In the genomic region with DNA sequence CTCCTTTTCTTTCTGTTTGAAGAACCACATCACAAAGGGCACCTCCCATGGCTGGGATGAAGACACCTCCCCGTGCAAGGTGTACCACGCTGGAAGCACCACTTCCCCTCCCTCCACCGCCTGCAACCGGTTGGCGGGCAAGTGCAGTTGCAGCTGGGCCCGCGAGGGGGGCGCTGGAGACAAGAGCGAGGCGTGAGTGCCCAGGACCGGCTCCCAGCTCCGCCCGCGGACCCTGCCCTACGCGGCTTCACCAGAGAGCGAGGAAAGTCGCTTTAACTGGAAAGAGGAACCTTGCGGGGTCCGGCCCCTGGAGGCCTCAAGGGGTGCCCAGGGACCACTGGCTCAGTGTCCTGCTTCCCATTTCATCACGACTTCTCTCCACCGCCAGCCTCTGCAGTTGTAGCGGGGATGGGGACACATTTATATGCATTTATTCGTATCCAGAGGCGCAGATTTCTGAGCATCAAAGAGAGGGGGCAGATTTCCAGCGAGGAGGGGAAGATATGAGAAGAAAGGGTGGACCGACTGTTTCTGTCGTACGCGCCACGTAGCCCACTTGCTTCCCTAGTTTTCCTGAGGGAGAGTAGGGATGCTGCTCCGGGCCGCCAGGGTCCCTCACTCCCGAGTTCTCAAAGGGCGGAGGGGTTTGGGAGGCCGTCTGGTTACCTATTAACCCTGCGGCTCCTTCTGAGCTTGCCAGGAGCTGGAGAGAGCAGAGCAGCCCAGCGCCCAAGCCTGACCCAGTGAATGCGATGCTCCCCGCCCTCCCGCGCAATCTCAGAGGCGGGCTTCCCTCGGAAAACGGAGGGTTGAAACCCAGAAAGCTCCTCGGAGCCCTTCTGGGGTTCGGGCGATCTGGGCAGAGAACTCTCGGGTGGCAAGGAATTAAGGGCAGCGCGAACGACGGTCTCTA, we compare ENCODE assay signal across 8 cellular contexts. TPM values are rescaled to one million over a fixed set of nuclear protein-coding genes. Genes with fewer than 3 reads are reported as not detected.
DNase-seq lines count a peak whose midpoint lies in the region; ATAC-seq and TF ChIP-seq lines count a peak whose summit lies in the region.

No MANE protein-coding gene starts in this region.

- TF ChIP-seq CTCF in osteocyte (IDR thresholded peaks at IDR 0.05) (peak; percentile 65), vagina (IDR thresholded peaks at IDR 0.05) (peak in 2 of 3 experiments; percentile 9 to 47)

- peak overlapping the region; percentile 50 to 53 for H3K4me3 ChIP-seq in vagina

- intact Hi-C loops in vagina (cut with DNase I), result loop anchor here (5.0 kb wide), 1 partner anchor 79 kb away; no protein-coding TSS in a partner anchor

- ATAC-seq in GM19463 (IDR thresholded peaks at IDR 0.05; ENCODE audit: unreplicated experiment) (peak; percentile 51), HG03565 (IDR thresholded peaks at IDR 0.05; ENCODE audit: unreplicated experiment) (peak; percentile 52)
- peak; percentile 62 to 67 for ATAC-seq in activated naive CD4-positive, alpha-beta T cell treated with anti-CD3 and anti-CD28 coated beads, Interleukin-2, amount 50 U/mL, for 72 hours

- H3K36me3 Mint-ChIP-seq in activated naive CD4-positive, alpha-beta T cell treated with anti-CD3 and anti-CD28 coated beads, Interleukin-2, amount 50 U/mL, for 72 hours, result no peaks in the 10 kb centered on the region
- no peaks in the 10 kb centered on the region for H3K36me3 Mint-ChIP-seq in osteocyte (ENCODE audit: unreplicated experiment)

- H3K9me3 ChIP-seq in vagina, result no peaks in the 10 kb centered on the region

- peaks cover 36% of the 10 kb centered on the region for H3K27me3 Mint-ChIP-seq in osteocyte (ENCODE audit: unreplicated experiment)

- H3K27me3 ChIP-seq in vagina, result peaks cover 6% of the 10 kb centered on the region

- peak overlapping the region; percentile 58 for H3K4me3 Mint-ChIP-seq in osteocyte (ENCODE audit: unreplicated experiment)

- H3K4me1 Mint-ChIP-seq in osteocyte (ENCODE audit: unreplicated experiment), result peaks cover 29% of the 10 kb centered on the region

- no peak overlapping the region for H3K27ac Mint-ChIP-seq in activated naive CD4-positive, alpha-beta T cell treated with anti-CD3 and anti-CD28 coated beads, Interleukin-2, amount 50 U/mL, for 72 hours
- no peak overlapping the region for H3K27ac Mint-ChIP-seq in osteocyte (ENCODE audit: unreplicated experiment)

- peaks cover 50% of the 10 kb centered on the region for H3K4me1 ChIP-seq in vagina

- no peaks in the 10 kb centered on the region for H3K9me3 Mint-ChIP-seq in activated naive CD4-positive, alpha-beta T cell treated with anti-CD3 and anti-CD28 coated beads, Interleukin-2, amount 50 U/mL, for 72 hours
- no peaks in the 10 kb centered on the region for H3K9me3 Mint-ChIP-seq in osteocyte (ENCODE audit: unreplicated experiment)

- TF ChIP-seq POLR2A in vagina (IDR thresholded peaks at IDR 0.05), result no peak

- DNase-seq in Caki2 (ENCODE audit: low read depth), result peak; percentile 64
- peak; percentile 46 for DNase-seq in SK-MEL-5 (ENCODE audit: low read depth, low spot score)
- peak in 1 of 2 donors; percentile 77 for DNase-seq in activated naive CD4-positive, alpha-beta T cell treated with anti-CD3 and anti-CD28 coated beads, Interleukin-2, amount 50 U/mL, for 72 hours (ENCODE audit: low spot score in 2 of 2)
- peak; percentile 78 for DNase-seq in glomerular visceral epithelial cell (ENCODE audit: extremely low spot score)
- DNase-seq in osteocyte (ENCODE audit: extremely low spot score, unreplicated experiment), result peak; percentile 87
- no peak for DNase-seq in vagina (ENCODE audit: extremely low spot score in 2 of 2)

- H3K27ac ChIP-seq in vagina, result peak overlapping the region; percentile 71

- in situ Hi-C loops in Caki2 (cut with HindIII; ENCODE audit: low pct_unique_long_range_greater_than_20kb, low sequenced_read_pairs) (no loop called here), SK-MEL-5 (cut with HindIII; ENCODE audit: low pct_unique_long_range_greater_than_20kb, low sequenced_read_pairs) (no loop called here)

- H3K36me3 ChIP-seq in vagina, result no peaks in the 10 kb centered on the region

RNA-seq across cellular contexts. Expression of gene ESAM, which starts 3.5 kb away (rescaled TPM):
- 0.96 and 2.5 TPM in 2 replicates for total RNA-seq in Caki2 (2014; rRNA removed; shearing (Covaris generic); ENCODE audit: low replicate concordance)
- total RNA-seq in SK-MEL-5 (2014; rRNA removed; shearing (Covaris generic)), result not detected in 2 replicates
- polyA plus RNA-seq in SK-MEL-5 (2015; cell fraction: cytosol; rRNA removed), result 0.29 and 0.67 TPM in 2 replicates
- 0.27 and 0.57 TPM in 2 replicates for polyA plus RNA-seq in SK-MEL-5 (2015; cell fraction: nucleus; rRNA removed)
- 1 to 10 TPM in 1 of 2 donors, under 1 TPM in 1; 0.36 to 1.7 TPM for total RNA-seq in activated naive CD4-positive, alpha-beta T cell treated with anti-CD3 and anti-CD28 coated beads, Interleukin-2, amount 50 U/mL, for 72 hours
- total RNA-seq in osteocyte (0.71 and 1.7 TPM in 2 replicates), vagina (34.9 TPM)

RNA-seq across cellular contexts. Expression of gene VSIG2, which starts 6.6 kb away (rescaled TPM):
- not detected in 2 replicates for total RNA-seq in Caki2 (2014; rRNA removed; shearing (Covaris generic); ENCODE audit: low replicate concordance)
- total RNA-seq in SK-MEL-5 (2014; rRNA removed; shearing (Covaris generic)), result not detected in 2 replicates
- not detected in 2 replicates for polyA plus RNA-seq in SK-MEL-5 (2015; cell fraction: cytosol; rRNA removed)
- polyA plus RNA-seq in SK-MEL-5 (2015; cell fraction: nucleus; rRNA removed), result not detected in 2 replicates
- not detected for total RNA-seq in activated naive CD4-positive, alpha-beta T cell treated with anti-CD3 and anti-CD28 coated beads, Interleukin-2, amount 50 U/mL, for 72 hours
- total RNA-seq in osteocyte, result 0.30 TPM in 1 of 2 replicates, not detected in the other
- total RNA-seq in vagina, result 0.74 TPM

RNA-seq across cellular contexts. Expression of gene NRGN, which starts 18.9 kb away (rescaled TPM):
- total RNA-seq in Caki2 (2014; rRNA removed; shearing (Covaris generic); ENCODE audit: low replicate concordance), result 1.4 TPM in 1 of 2 replicates, not detected in the other
- 0.87 TPM in 1 of 2 replicates, not detected in the other for total RNA-seq in SK-MEL-5 (2014; rRNA removed; shearing (Covaris generic))
- 7.7 and 10.0 TPM in 2 replicates for polyA plus RNA-seq in SK-MEL-5 (2015; cell fraction: cytosol; rRNA removed)
- 0.79 and 2.7 TPM in 2 replicates for polyA plus RNA-seq in SK-MEL-5 (2015; cell fraction: nucleus; rRNA removed)
- 10 to 100 TPM; 12.0 to 12.2 TPM for total RNA-seq in activated naive CD4-positive, alpha-beta T cell treated with anti-CD3 and anti-CD28 coated beads, Interleukin-2, amount 50 U/mL, for 72 hours
- total RNA-seq in osteocyte, result 0.97 and 1.0 TPM in 2 replicates
- total RNA-seq in vagina, result 0.98 TPM

RNA-seq across cellular contexts. Expression of gene MSANTD2, which starts 41.6 kb away (rescaled TPM):
- 7.5 and 13.6 TPM in 2 replicates for total RNA-seq in Caki2 (2014; rRNA removed; shearing (Covaris generic); ENCODE audit: low replicate concordance)
- total RNA-seq in SK-MEL-5 (2014; rRNA removed; shearing (Covaris generic)), result 6.7 and 7.8 TPM in 2 replicates
- polyA plus RNA-seq in SK-MEL-5 (2015; cell fraction: cytosol; rRNA removed), result 3.7 and 8.4 TPM in 2 replicates
- polyA plus RNA-seq in SK-MEL-5 (2015; cell fraction: nucleus; rRNA removed), result 74.8 and 93.1 TPM in 2 replicates
- total RNA-seq in activated naive CD4-positive, alpha-beta T cell treated with anti-CD3 and anti-CD28 coated beads, Interleukin-2, amount 50 U/mL, for 72 hours, result 1 to 10 TPM; 3.6 to 8.4 TPM
- total RNA-seq in osteocyte (14.3 and 15.2 TPM in 2 replicates), vagina (9.8 TPM)

Comparison
In these comparisons a context has a peak if more than half of its experiments do, and no peak if none do; other contexts are left out.
1. DNase-seq: peak in Caki2 (single experiment), SK-MEL-5 (single experiment), glomerular visceral epithelial cell (single experiment) and osteocyte (single experiment); none in vagina (0 of 2).
2. RNA of gene ESAM, which starts 3.5 kb away (total RNA-seq): 34.9 TPM in vagina (single experiment); 0.96 to 2.5 TPM in Caki2, 0.71 to 1.7 TPM in osteocyte, 0.36 to 1.7 TPM in activated naive CD4-positive, alpha-beta T cell treated with anti-CD3 and anti-CD28 coated beads, Interleukin-2, amount 50 U/mL, for 72 hours and not detected in SK-MEL-5; every median in the first group is over 10 times any median in the second.
3. Peak in every context shown above with its lines, with median percentiles within 50 percentile points of each other: ATAC-seq.